Comparison of ENCODE assay signal across 8 cellular contexts in genomic region chrX:115226929-115227328, GRCh38. TPM values are rescaled to one million over a fixed set of nuclear protein-coding genes. Genes with fewer than 3 reads are reported as not detected.
A peak's percentile ranks its signal among the peaks of the same experiment; 100 is the strongest.
DNase-seq lines count a peak whose midpoint lies in the region; ATAC-seq and TF ChIP-seq lines count a peak whose summit lies in the region.

No MANE protein-coding gene starts in this region.

- DNase-seq in DMS153 (lab: John Stamatoyannopoulos, UW) (peak; percentile 1), SK-N-DZ (ENCODE audit: low spot score) (peak; percentile 49), kidney epithelial cell (ENCODE audit: low read depth) (no peak), SKM-1 treated with dmso at 0.1 percent for 144 hours (lab: John Stamatoyannopoulos, UW; ENCODE audit: unreplicated experiment) (no peak), COLO829 (ENCODE audit: low spot score) (no peak), tibial nerve (ENCODE audit: low spot score in 2 of 2) (no peak)
- DNase-seq in activated CD4-positive, alpha-beta T cell treated with anti-CD3 and anti-CD28 coated beads for 36 hours: no peak

- no peak for TF ChIP-seq EP300 in tibial nerve (IDR thresholded peaks at IDR 0.05)

- no peaks in the 10 kb centered on the region for H3K27me3 ChIP-seq in kidney epithelial cell (ENCODE audit: control insufficient read depth, insufficient read depth, low read length)
- H3K27me3 ChIP-seq in tibial nerve: peaks cover 0 to 41% of the 10 kb centered on the region in 2 donors

- peaks cover 4% of the 10 kb centered on the region for H3K27me3 Mint-ChIP-seq in activated CD4-positive, alpha-beta T cell treated with anti-CD3 and anti-CD28 coated beads for 36 hours

- intact Hi-C loops in activated CD4-positive, alpha-beta T cell treated with anti-CD3 and anti-CD28 coated beads for 36 hours (cut with DNase I, micrococcal nuclease): loop anchor here in 1 of 2 experiments (10.0 kb wide), 1 partner anchor 418 kb away; no protein-coding TSS in a partner anchor

- H3K4me1 Mint-ChIP-seq in activated CD4-positive, alpha-beta T cell treated with anti-CD3 and anti-CD28 coated beads for 36 hours: no peaks in the 10 kb centered on the region

- H3K36me3 Mint-ChIP-seq in activated CD4-positive, alpha-beta T cell treated with anti-CD3 and anti-CD28 coated beads for 36 hours (ENCODE audit: low read depth): no peaks in the 10 kb centered on the region

- H3K36me3 ChIP-seq in kidney epithelial cell (ENCODE audit: control insufficient read depth, insufficient read depth, low read length) (no peaks in the 10 kb centered on the region), tibial nerve (no peaks in the 10 kb centered on the region)

- no peak overlapping the region for H3K27ac Mint-ChIP-seq in activated CD4-positive, alpha-beta T cell treated with anti-CD3 and anti-CD28 coated beads for 36 hours

- WGBS in tibial nerve, 2 donors: 0% methylated on average over 1 of the region's 1 CpG

- no peak overlapping the region for H3K4me3 Mint-ChIP-seq in activated CD4-positive, alpha-beta T cell treated with anti-CD3 and anti-CD28 coated beads for 36 hours

- no peak overlapping the region for H3K27ac ChIP-seq in tibial nerve

- no peaks in the 10 kb centered on the region for H3K4me1 ChIP-seq in tibial nerve

- H3K9me3 Mint-ChIP-seq in activated CD4-positive, alpha-beta T cell treated with anti-CD3 and anti-CD28 coated beads for 36 hours (ENCODE audit: low read depth): no peaks in the 10 kb centered on the region

- no peak for TF ChIP-seq POLR2A in tibial nerve (IDR thresholded peaks at IDR 0.05)

- TF ChIP-seq CTCF in kidney epithelial cell (IDR thresholded peaks at IDR 0.05; ENCODE audit: insufficient read depth, low read length, poor library complexity, severe bottlenecking) (peak; percentile 59), tibial nerve (IDR thresholded peaks at IDR 0.05) (peak in 2 of 5 experiments; percentile 7 to 17)

- CTCF ChIA-PET in activated CD4-positive, alpha-beta T cell treated with anti-CD3 and anti-CD28 coated beads for 36 hours (lab: Charles Lee): no interaction called here

- ATAC-seq in HG02938 (IDR thresholded peaks at IDR 0.05; ENCODE audit: unreplicated experiment): peak; percentile 45
- ATAC-seq in activated CD4-positive, alpha-beta T cell treated with anti-CD3 and anti-CD28 coated beads for 36 hours: no peak

- no peaks in the 10 kb centered on the region for H3K9me3 ChIP-seq in tibial nerve

- POLR2A ChIA-PET in activated CD4-positive, alpha-beta T cell treated with anti-CD3 and anti-CD28 coated beads for 36 hours (lab: Charles Lee): no interaction called here

- H3K4me3 ChIP-seq in kidney epithelial cell (ENCODE audit: low read depth, low read length) (no peak overlapping the region), tibial nerve (no peak overlapping the region)

RNA-seq across cellular contexts. Expression of gene LRCH2, which starts 7.0 kb away (rescaled TPM):
- 11.5 and 14.2 TPM in 2 replicates for polyA plus RNA-seq in SK-N-DZ (2014; cell fraction: cytosol; rRNA removed)
- polyA plus RNA-seq in SK-N-DZ (2014; cell fraction: nucleus; rRNA removed): 10.3 and 11.6 TPM in 2 replicates
- total RNA-seq in kidney epithelial cell (3.7 and 5.1 TPM in 2 replicates), tibial nerve (1 to 10 TPM; 3.3 to 7.1 (median 5.7) TPM)
- total RNA-seq in activated CD4-positive, alpha-beta T cell treated with anti-CD3 and anti-CD28 coated beads for 36 hours: not detected

RNA-seq across cellular contexts. Expression of gene RBMXL3, which starts 37.7 kb away (rescaled TPM):
- polyA plus RNA-seq in SK-N-DZ (2014; cell fraction: cytosol; rRNA removed): not detected in 2 replicates
- not detected in 2 replicates for polyA plus RNA-seq in SK-N-DZ (2014; cell fraction: nucleus; rRNA removed)
- total RNA-seq in kidney epithelial cell (not detected in 2 replicates), tibial nerve (not detected)
- total RNA-seq in activated CD4-positive, alpha-beta T cell treated with anti-CD3 and anti-CD28 coated beads for 36 hours: not detected

Comparison
In these comparisons a context has a peak if more than half of its experiments do, and no peak if none do; other contexts are left out.
1. DNase-seq: peak in DMS153 (single experiment) and SK-N-DZ (single experiment); none in kidney epithelial cell (single experiment), SKM-1 treated with dmso at 0.1 percent for 144 hours (single experiment), COLO829 (single experiment), tibial nerve (0 of 2) and activated CD4-positive, alpha-beta T cell treated with anti-CD3 and anti-CD28 coated beads for 36 hours (single experiment).